25 cellular contexts compared by ENCODE assay signal in genomic region chr5:52849544-52849943, GRCh38.
"Had no signal": no experiment of that assay in that cellular context is flagged by ENCODE, and none has a peak within 500 bp of the region (broad histone marks: within the 10 kb centered on the region; RNA-seq: fewer than 3 reads in every experiment).

No MANE protein-coding gene starts in this region.

- H3K27me3 ChIP-seq: neutrophil, pancreas, right lobe of liver, sigmoid colon, stomach, thyroid gland, tibial nerve, upper lobe of left lung, vagina had no signal

- FAIRE-seq: pancreas, small intestine, urothelium cell line had no signal

- H3K27ac ChIP-seq: neutrophil, pancreas, prostate gland, right lobe of liver, stomach, thoracic aorta, thyroid gland, tibial nerve, upper lobe of left lung, vagina had no signal

- DNase-seq: nephron progenitor cell; nucleus accumbens; pancreas; right cardiac atrium; right lobe of liver; sigmoid colon; small intestine; stimulated activated CD4-positive, alpha-beta T cell treated with anti-CD3 and anti-CD28 coated beads, Interleukin-15, amount 100 ng/mL, for 24 hours; stimulated activated CD4-positive, alpha-beta T cell treated with anti-CD3 and anti-CD28 coated beads, Interleukin-2, amount 100 ng/mL, for 24 hours; stimulated activated CD4-positive, alpha-beta T cell treated with anti-CD3 and anti-CD28 coated beads, Interleukin-2, amount 100 ng/mL, for 48 hours; stimulated activated CD4-positive, alpha-beta T cell treated with anti-CD3 and anti-CD28 coated beads, Interleukin-4, amount 100 ng/mL, for 24 hours; stimulated activated naive B cell treated with anti-CD40 and anti-IgM and Interleukin-4, amounts not matched to agents 10 μg/mL and 1 μg/mL and 100 μg/mL, for 72 hours; stimulated activated naive CD4-positive, alpha-beta T cell treated with Interleukin-2 at 50 U/mL for 16 hours; stomach; thyroid gland; trophoblast cell; upper lobe of left lung had no signal

- H3K4me3 ChIP-seq: pancreas, prostate gland, right lobe of liver, sigmoid colon, stomach, thoracic aorta, thyroid gland, tibial nerve, upper lobe of left lung, vagina had no signal

- H3K36me3 ChIP-seq: neutrophil, pancreas, prostate gland, thoracic aorta, thyroid gland, tibial nerve, vagina had no signal

- ATAC-seq: natural killer cell treated with Interleukin-12 subunit alpha and Interleukin-12 subunit beta and Interleukin-15 and Interleukin-18, amount 100 ng/mL, for 72 hours; pancreas; stimulated activated effector memory CD8-positive, alpha-beta T cell treated with anti-CD3 and anti-CD28 coated beads, Interleukin-12 subunit alpha, Interleukin-12 subunit beta, amount 100 ng/mL, for 72 hours; stimulated activated naive B cell treated with anti-CD40 and anti-IgM and Interleukin-4, amounts not matched to agents 10 μg/mL and 1 μg/mL and 100 μg/mL, for 72 hours had no signal

- H3K4me1 ChIP-seq: pancreas, prostate gland, right lobe of liver had no signal

- H3K9me3 ChIP-seq: neutrophil, pancreas, prostate gland, right lobe of liver, sigmoid colon, stomach, thoracic aorta, thyroid gland, tibial nerve, upper lobe of left lung, vagina had no signal
